In the genomic region with DNA sequence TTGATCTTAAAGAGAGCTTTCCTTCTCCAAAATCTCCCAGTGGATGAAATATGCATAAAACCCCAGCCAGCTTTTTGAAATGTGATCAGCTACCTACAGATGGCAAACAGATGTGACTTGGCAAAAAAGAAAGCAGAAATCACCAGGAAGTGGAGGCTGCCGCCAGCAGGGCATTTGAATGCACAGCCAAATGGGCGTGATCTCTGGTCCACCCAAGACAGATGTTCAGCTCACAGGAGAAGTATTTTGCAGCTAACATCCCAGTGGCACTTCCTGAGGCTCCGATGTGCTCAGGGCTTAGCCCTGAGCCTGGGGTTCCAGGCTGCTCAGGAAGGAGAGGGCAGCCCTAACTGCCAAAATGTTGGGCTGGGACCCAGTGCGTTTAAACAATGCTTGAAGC, we compare ENCODE assay signal across 9 cellular contexts.
DNase-seq lines count a peak whose midpoint lies in the region; ATAC-seq and TF ChIP-seq lines count a peak whose summit lies in the region.
"Had no signal": no experiment of that assay in that cellular context is flagged by ENCODE, and none has a peak within 500 bp of the region (broad histone marks: within the 10 kb centered on the region; RNA-seq: fewer than 3 reads in every experiment).

No MANE protein-coding gene starts in this region.

- intact Hi-C loops in Calu3 (cut with micrococcal nuclease; ENCODE audit: unreplicated experiment), result no loop called here

- no peaks in the 10 kb centered on the region for H3K9me3 Mint-ChIP-seq in Calu3 (ENCODE audit: low read depth, unreplicated experiment)

- TF ChIP-seq CTCF in DND-41 (IDR thresholded peaks at IDR 0.05; ENCODE audit: borderline replicate concordance, extremely low read depth, low read length, poor library complexity, severe bottlenecking) (no peak), Calu3 (IDR thresholded peaks at IDR 0.05; ENCODE audit: unreplicated experiment) (no peak)

- no peak overlapping the region for H3K4me3 Mint-ChIP-seq in Calu3 (ENCODE audit: low read depth, unreplicated experiment)

- H3K9ac ChIP-seq in DND-41 (ENCODE audit: low read depth, low read length), result no peak overlapping the region

- H3K27ac Mint-ChIP-seq in Calu3 (ENCODE audit: unreplicated experiment), result no peak overlapping the region

- no peak overlapping the region for H3K4me2 ChIP-seq in DND-41 (ENCODE audit: insufficient read depth, low read length)

- no peak overlapping the region for H3K4me3 ChIP-seq in DND-41 (ENCODE audit: low read depth in 1 of 2, low read length in 2 of 2)

- no peaks in the 10 kb centered on the region for H3K36me3 Mint-ChIP-seq in Calu3 (ENCODE audit: insufficient read depth, unreplicated experiment)

- H3K4me1 Mint-ChIP-seq in Calu3 (ENCODE audit: low read depth, unreplicated experiment), result no peaks in the 10 kb centered on the region

- H3K9me3 ChIP-seq in DND-41 (ENCODE audit: insufficient read depth, low read length, severe bottlenecking), result no peaks in the 10 kb centered on the region

- H3K27ac ChIP-seq in DND-41 (ENCODE audit: low read length), result no peak overlapping the region

- no TSS peak for BruUV-seq in Calu3 (replicated peaks; lab: Mats Ljungman, UMichigan)

- H3K36me3 ChIP-seq in DND-41 (ENCODE audit: insufficient read depth, low read length), result no peaks in the 10 kb centered on the region

- H3K4me1 ChIP-seq in DND-41 (ENCODE audit: insufficient read depth, low read length), result no peaks in the 10 kb centered on the region

- CTCF ChIA-PET in Calu3 (lab: Charles Lee), result no interaction called here

- H3K27me3 Mint-ChIP-seq in Calu3 (ENCODE audit: unreplicated experiment), result no peaks in the 10 kb centered on the region

- peaks cover 2% of the 10 kb centered on the region for H3K27me3 ChIP-seq in DND-41 (ENCODE audit: insufficient read depth, low read length, poor library complexity)

- ATAC-seq in DND-41 (ENCODE audit: insufficient read depth, low read depth) (peak; percentile 45; the same call in 1 of the 3 replicates), HG03135 (IDR thresholded peaks at IDR 0.05; ENCODE audit: unreplicated experiment) (no peak)

- H4K20me1 ChIP-seq in DND-41 (ENCODE audit: insufficient read depth, low read length), result no peaks in the 10 kb centered on the region

- H2AFZ ChIP-seq in DND-41 (ENCODE audit: low read depth, low read length), result no peak overlapping the region

- H3K79me2 ChIP-seq in DND-41 (ENCODE audit: insufficient read depth, low read length), result no peaks in the 10 kb centered on the region

- DNase-seq in DND-41 (peak; percentile 16), HCEC 1CT (peak; percentile 95), UCSD-AML1 (lab: John Stamatoyannopoulos, UW; ENCODE audit: unreplicated experiment) (peak; percentile 79), iPS-NIHi11 (ENCODE audit: low spot score) (peak; percentile 45), Calu3 (no peak), foreskin melanocyte (no peak), SW480 (ENCODE audit: low spot score) (no peak)
- DNase-seq: effector CD4-positive, alpha-beta T cell had no signal

Comparison
In these comparisons a context has a peak if more than half of its experiments do, and no peak if none do; other contexts are left out.
1. DNase-seq: peak in DND-41 (single experiment), HCEC 1CT (single experiment), UCSD-AML1 (single experiment) and iPS-NIHi11 (single experiment); none in Calu3 (single experiment), foreskin melanocyte (single experiment) and SW480 (single experiment).